8 cellular contexts compared by ENCODE assay signal in genomic region chr3:195901836-195902585, GRCh38. TPM values are rescaled to one million over a fixed set of nuclear protein-coding genes. Genes with fewer than 3 reads are reported as not detected.
DNase-seq lines count a peak whose midpoint lies in the region; ATAC-seq and TF ChIP-seq lines count a peak whose summit lies in the region.
"Not testable (repeated sequence)": the region's sequence is repeated elsewhere in the genome, so short reads cannot be mapped to it uniquely, and the experiment has no call there.

No MANE protein-coding gene starts in this region.

- peaks cover 88% of the 10 kb centered on the region for H3K79me2 ChIP-seq in Loucy (ENCODE audit: insufficient read depth, low read length)

- peak overlapping the region; percentile 27; the same call in 1 of the 2 replicates for H3K27ac Mint-ChIP-seq in WTC11
- H3K27ac Mint-ChIP-seq in osteocyte (ENCODE audit: unreplicated experiment), result peak overlapping the region; percentile 54

- not testable (repeated sequence) for H3K14ac ChIP-seq in mesenchymal stem cell (ENCODE audit: low read length in 2 of 2)

- H4K91ac ChIP-seq in mesenchymal stem cell (ENCODE audit: low read length), result not testable (repeated sequence)

- H2BK15ac ChIP-seq in mesenchymal stem cell (ENCODE audit: low read depth, poor library complexity, severe bottlenecking), result not testable (repeated sequence)

- intact Hi-C loops in breast epithelium (cut with DNase I; ENCODE audit: low total_unique reads); esophagus muscularis mucosa (cut with DNase I): not testable (repeated sequence)

- not testable (repeated sequence) for H2BK12ac ChIP-seq in mesenchymal stem cell (ENCODE audit: low read length in 2 of 2)

- H4K8ac ChIP-seq in mesenchymal stem cell (ENCODE audit: low read length), result not testable (repeated sequence)

- not testable (repeated sequence) for H3K27me3 ChIP-seq in Loucy (ENCODE audit: insufficient read depth, low read length, poor library complexity, severe bottlenecking); breast epithelium; esophagus muscularis mucosa; mesenchymal stem cell (ENCODE audit: control insufficient read depth in 1 of 2, insufficient read depth in 1 of 2, low read length in 2 of 2)

- ATAC-seq in WTC11, result not testable (repeated sequence)

- peaks cover 11% of the 10 kb centered on the region for H4K20me1 ChIP-seq in Loucy (ENCODE audit: insufficient read depth, low read length, poor library complexity, severe bottlenecking)

- not testable (repeated sequence) for H3K23ac ChIP-seq in mesenchymal stem cell (ENCODE audit: low read length in 2 of 2)

- not testable (repeated sequence) for H3F3A ChIP-seq in Loucy (ENCODE audit: low read depth)

- H2AK5ac ChIP-seq in mesenchymal stem cell (ENCODE audit: low read length, severe bottlenecking), result not testable (repeated sequence)

- TF ChIP-seq EP300 in esophagus muscularis mucosa (IDR thresholded peaks at IDR 0.05), result not testable (repeated sequence)

- H3K4ac ChIP-seq in mesenchymal stem cell (ENCODE audit: low read depth in 1 of 2, low read length in 2 of 2), result not testable (repeated sequence)

- H3K9me3 ChIP-seq in Loucy (ENCODE audit: insufficient read depth, low read depth, low read length); breast epithelium; esophagus muscularis mucosa; mesenchymal stem cell (ENCODE audit: control insufficient read depth, low read length): not testable (repeated sequence)

- H3K4me3 Mint-ChIP-seq in WTC11; osteocyte (ENCODE audit: unreplicated experiment): not testable (repeated sequence)

- H2AFZ ChIP-seq in Loucy (ENCODE audit: low read length); mesenchymal stem cell (ENCODE audit: low read depth, low read length): not testable (repeated sequence)

- H3K27ac ChIP-seq in breast epithelium (peak overlapping the region; percentile 89 to 95), esophagus muscularis mucosa (replicated peaks in 1 of 4) (peak overlapping the region in 3 of 4 donors; percentile 51 to 71 (median 56)), temporal lobe (ENCODE audit: low read depth, low read length) (peak overlapping the region; percentile 10)
- not testable (repeated sequence) for H3K27ac ChIP-seq in mesenchymal stem cell (ENCODE audit: low read length, poor library complexity, severe bottlenecking)

- TF ChIP-seq POLR2A in breast epithelium (IDR thresholded peaks at IDR 0.05); esophagus muscularis mucosa (IDR thresholded peaks at IDR 0.05; ENCODE audit: low read depth): not testable (repeated sequence)

- not testable (repeated sequence) for H3K9me2 ChIP-seq in Loucy (replicated peaks; ENCODE audit: low read depth, low read length)

- H2BK120ac ChIP-seq in mesenchymal stem cell (ENCODE audit: low read depth, low read length), result not testable (repeated sequence)

- not testable (repeated sequence) for H2BK5ac ChIP-seq in mesenchymal stem cell (ENCODE audit: low read depth, low read length, poor library complexity, severe bottlenecking)

- not testable (repeated sequence) for H3K9me3 Mint-ChIP-seq in WTC11; osteocyte (ENCODE audit: unreplicated experiment)

- not testable (repeated sequence) for H3K36me3 Mint-ChIP-seq in WTC11; osteocyte (ENCODE audit: unreplicated experiment)

- peak; percentile 22 for DNase-seq in AG20443 (ENCODE audit: low spot score)
- not testable (repeated sequence) for DNase-seq in WTC11 (ENCODE audit: low spot score); breast epithelium (ENCODE audit: low spot score in 2 of 2); esophagus muscularis mucosa (ENCODE audit: extremely low spot score); mesenchymal stem cell; osteocyte (ENCODE audit: extremely low spot score, unreplicated experiment)

- H3K4me1 ChIP-seq in Loucy (ENCODE audit: insufficient read depth, low read length, poor library complexity, severe bottlenecking) (peaks cover 73% of the 10 kb centered on the region), esophagus muscularis mucosa (peaks cover 20 to 54% (median 43%) of the 10 kb centered on the region in 4 donors), mesenchymal stem cell (ENCODE audit: control insufficient read depth, insufficient read depth, low read depth, low read length) (peaks cover 25% of the 10 kb centered on the region)
- H3K4me1 ChIP-seq in breast epithelium, result not testable (repeated sequence)

- H3K4me3 ChIP-seq in Loucy (ENCODE audit: low read length, poor library complexity, severe bottlenecking); breast epithelium; esophagus muscularis mucosa; mesenchymal stem cell (ENCODE audit: insufficient read depth in 1 of 2, low read depth in 1 of 2, low read length in 2 of 2): not testable (repeated sequence)

- H3K79me1 ChIP-seq in mesenchymal stem cell (replicated peaks; ENCODE audit: low read length, poor library complexity, severe bottlenecking), result peaks cover 38% of the 10 kb centered on the region

- H3K4me1 Mint-ChIP-seq in WTC11 (peaks cover 24% of the 10 kb centered on the region), osteocyte (ENCODE audit: unreplicated experiment) (peaks cover 61% of the 10 kb centered on the region)

- not testable (repeated sequence) for H3K4me2 ChIP-seq in Loucy (ENCODE audit: low read depth, low read length, poor library complexity, severe bottlenecking); mesenchymal stem cell (ENCODE audit: low read length, poor library complexity, severe bottlenecking)

- not testable (repeated sequence) for TF ChIP-seq CTCF in Loucy (conservative IDR thresholded peaks at IDR 0.05; ENCODE audit: low read length); WTC11 (IDR thresholded peaks at IDR 0.05); breast epithelium (IDR thresholded peaks at IDR 0.05); esophagus muscularis mucosa (IDR thresholded peaks at IDR 0.05); osteocyte (IDR thresholded peaks at IDR 0.05)

- CTCF ChIA-PET in WTC11 (lab: Charles Lee), result interaction anchor here (0.6 to 2.1 kb wide), 4 partner anchors 7 to 43 kb away, joined by 4 to 7 read pairs (median 6); no protein-coding TSS in a partner anchor

- H3K27me3 Mint-ChIP-seq in WTC11 (ENCODE audit: low read depth); osteocyte (ENCODE audit: unreplicated experiment): not testable (repeated sequence)

- not testable (repeated sequence) for H3K18ac ChIP-seq in mesenchymal stem cell (ENCODE audit: low read depth in 1 of 2, low read length in 2 of 2)

- 84% methylated on average over 16 of the region's 16 CpGs for WGBS in esophagus muscularis mucosa
- WGBS in mesenchymal stem cell, result 78% methylated on average over 16 of the region's 16 CpGs

- not testable (repeated sequence) for H3K36me3 ChIP-seq in Loucy (ENCODE audit: insufficient read depth, low read length); breast epithelium; esophagus muscularis mucosa; mesenchymal stem cell (ENCODE audit: control insufficient read depth in 1 of 2, insufficient read depth in 2 of 2, low read depth in 1 of 2, low read length in 2 of 2)

- POLR2A ChIA-PET in WTC11 (lab: Charles Lee), result interaction anchor here (1.2 kb wide), 1 partner anchor 10 kb away, joined by 3 read pairs; no protein-coding TSS in a partner anchor

- H3K9ac ChIP-seq in Loucy (ENCODE audit: low read depth, low read length, poor library complexity, severe bottlenecking), result peak overlapping the region; percentile 46
- H3K9ac ChIP-seq in mesenchymal stem cell (ENCODE audit: low read length), result peak overlapping the region; percentile 18

RNA-seq across cellular contexts. Expression of gene TNK2, which starts 6.3 kb away (rescaled TPM):
- total RNA-seq in WTC11 (2021) (58.4 to 65.1 TPM (median 61.6 TPM) in 3 replicates), breast epithelium (10 to 100 TPM; 13.1 to 28.7 (median 24.9) TPM), esophagus muscularis mucosa (10 to 100 TPM; 16.4 to 42.3 (median 28.3) TPM), osteocyte (42.9 and 54.2 TPM in 2 replicates), temporal lobe (13.0 TPM)
- 11.7 TPM for polyA plus RNA-seq in mesenchymal stem cell (2013, experiment 1 of 2)
- 11.4 TPM for polyA plus RNA-seq in mesenchymal stem cell (2013, experiment 2 of 2)
